8 cellular contexts compared by ENCODE assay signal in the genomic region with DNA sequence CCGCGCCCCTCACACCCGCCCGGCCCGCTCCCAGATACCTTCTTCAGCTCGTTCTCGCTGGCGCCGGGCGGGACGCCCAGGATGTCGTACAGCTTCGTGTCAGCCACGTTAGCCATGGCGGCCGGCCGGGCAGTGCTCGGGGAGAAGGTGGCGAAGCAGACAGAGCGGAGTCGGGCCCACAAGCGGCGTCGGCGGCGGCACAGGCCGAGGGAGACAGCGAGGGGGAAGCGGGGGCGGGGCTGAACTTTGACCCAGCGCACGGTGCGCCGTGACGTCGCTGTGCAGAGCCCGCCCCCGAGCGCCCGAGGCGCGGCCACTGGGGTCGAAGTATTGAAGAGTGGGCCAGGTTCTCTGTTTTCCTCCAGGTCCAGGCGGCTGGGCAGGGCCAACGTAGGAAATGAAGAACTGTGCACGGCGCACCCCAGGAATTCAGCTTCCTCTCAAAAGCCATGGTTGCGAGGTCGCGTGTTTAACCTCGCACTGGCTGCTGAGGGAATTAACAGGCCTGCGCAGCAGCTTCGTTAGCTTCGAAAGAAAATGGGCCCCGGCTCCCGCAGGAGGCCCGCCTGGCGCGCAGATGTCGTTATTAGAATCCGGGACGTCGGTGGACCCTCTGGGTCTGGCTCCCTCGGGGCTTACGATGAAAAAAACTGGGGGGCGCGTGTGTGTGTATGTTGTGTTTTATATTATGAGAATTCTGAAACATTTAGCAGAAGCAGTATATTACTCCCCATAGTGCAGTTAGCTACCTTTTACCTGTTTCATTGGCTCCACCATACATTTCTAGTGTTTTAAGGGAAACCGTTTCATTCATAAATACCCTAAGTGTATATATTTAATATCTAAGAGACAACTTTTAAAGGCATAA. TPM values are rescaled to one million over a fixed set of nuclear protein-coding genes. Genes with fewer than 3 reads are reported as not detected.
DNase-seq lines count a peak whose midpoint lies in the region; FAIRE-seq and TF ChIP-seq lines count a peak whose summit lies in the region.

A gene (minus strand): TSS at position 218 of the 868 bp plus-strand sequence. CDS start 102 bp downstream, at position 116.

- H4K20me1 ChIP-seq in MM.1S (ENCODE audit: insufficient read depth, low read length): peaks cover 15% of the 10 kb centered on the region

- H3K79me2 ChIP-seq in MM.1S (ENCODE audit: low read length): peaks cover 57% of the 10 kb centered on the region

- no peaks in the 10 kb centered on the region for H3K9me3 ChIP-seq in HAP-1
- no peaks in the 10 kb centered on the region for H3K9me3 ChIP-seq in MM.1S (replicated peaks; ENCODE audit: insufficient read depth, low read length)
- H3K9me3 ChIP-seq in SJSA1 (replicated peaks): no peaks in the 10 kb centered on the region
- no peaks in the 10 kb centered on the region for H3K9me3 ChIP-seq in neuronal stem cell (replicated peaks in 1 of 2; ENCODE audit: control insufficient read depth in 2 of 2, insufficient read depth in 1 of 2, low read depth in 1 of 2, low read length in 2 of 2)
- H3K9me3 ChIP-seq in subcutaneous abdominal adipose tissue (ENCODE audit: control insufficient read depth in 5 of 5, low read length in 5 of 5): no peaks in the 10 kb centered on the region

- H3K9me2 ChIP-seq in MM.1S (replicated peaks; ENCODE audit: insufficient read depth, low read length): no peaks in the 10 kb centered on the region

- H3K4me1 ChIP-seq in HAP-1: peaks cover 32% of the 10 kb centered on the region
- peaks cover 21% of the 10 kb centered on the region for H3K4me1 ChIP-seq in MM.1S (ENCODE audit: low read length)
- peaks cover 16% of the 10 kb centered on the region; the same call in 1 of the 2 replicates for H3K4me1 ChIP-seq in SJSA1 (replicated peaks)
- peaks cover 7 to 23% of the 10 kb centered on the region in 2 donors for H3K4me1 ChIP-seq in neuronal stem cell (ENCODE audit: control insufficient read depth in 2 of 2, insufficient read depth in 1 of 2, low read depth in 1 of 2, low read length in 2 of 2)
- peaks cover 4 to 32% (median 28%) of the 10 kb centered on the region in 5 donors for H3K4me1 ChIP-seq in subcutaneous abdominal adipose tissue (ENCODE audit: control insufficient read depth in 5 of 5, insufficient read depth in 5 of 5, low read length in 5 of 5)

- DNase-seq in GDM1 (lab: John Stamatoyannopoulos, UW): peak; percentile 80
- peak; percentile 83 to 95 for DNase-seq in HAP-1 (ENCODE audit: low spot score in 2 of 2)
- peak; percentile 86 for DNase-seq in MM.1S
- DNase-seq in SJSA1 (ENCODE audit: low read depth in 1 of 2, low spot score in 2 of 2): peak; percentile 90 to 91
- DNase-seq in activated naive CD4-positive, alpha-beta T cell (lab: John Stamatoyannopoulos, UW): peak; percentile 83 to 93 (median 89)
- peak; percentile 95 to 96 for DNase-seq in frontal cortex (ENCODE audit: low spot score in 2 of 2)
- DNase-seq in neuronal stem cell (ENCODE audit: low spot score): peak; percentile 88

- H3K36me3 ChIP-seq in HAP-1 (replicated peaks) (peaks cover 25% of the 10 kb centered on the region), MM.1S (replicated peaks; ENCODE audit: insufficient read depth, low read length) (no peaks in the 10 kb centered on the region; the same call in 1 of the 2 replicates), SJSA1 (peaks cover 43% of the 10 kb centered on the region), neuronal stem cell (replicated peaks in 1 of 2; ENCODE audit: control insufficient read depth in 2 of 2, insufficient read depth in 2 of 2, low read length in 2 of 2) (peaks cover 9 to 29% of the 10 kb centered on the region in 2 donors), subcutaneous abdominal adipose tissue (ENCODE audit: control insufficient read depth in 5 of 5, insufficient read depth in 5 of 5, low read length in 5 of 5) (peaks cover 2 to 16% (median 4%) of the 10 kb centered on the region in 5 donors)

- no peak within 1 kb of the TSS for H4K91ac ChIP-seq in neuronal stem cell (ENCODE audit: low read depth, low read length, poor library complexity)

- peak within 1 kb of the TSS; percentile 81 for H2AFZ ChIP-seq in MM.1S (ENCODE audit: low read length)
- peak within 1 kb of the TSS; percentile 90 for H2AFZ ChIP-seq in neuronal stem cell (ENCODE audit: low read length)

- WGBS in neuronal stem cell (ENCODE audit: extremely low coverage in 2 of 2, insufficient read length in 2 of 2, insufficient replicate concordance in 1 of 2), 2 donors: no CpG with 5 or more reads among the region's 68 CpGs

- H3K4me3 ChIP-seq in HAP-1 (peak within 1 kb of the TSS; percentile 94), MM.1S (ENCODE audit: low read length) (peak within 1 kb of the TSS; percentile 97), SJSA1 (peak within 1 kb of the TSS; percentile 96), neuronal stem cell (ENCODE audit: low read length in 2 of 2) (peak within 1 kb of the TSS; percentile 96 to 97), subcutaneous abdominal adipose tissue (ENCODE audit: low read depth in 1 of 5, low read length in 5 of 5) (peak within 1 kb of the TSS; percentile 83 to 93 (median 89))

- no peak within 1 kb of the TSS for H2BK15ac ChIP-seq in neuronal stem cell (ENCODE audit: low read length)

- no peak within 1 kb of the TSS for H3K4ac ChIP-seq in neuronal stem cell (ENCODE audit: low read length)

- H2BK5ac ChIP-seq in neuronal stem cell (ENCODE audit: low read length): peak within 1 kb of the TSS; percentile 7

- H3K27ac ChIP-seq in MM.1S (ENCODE audit: low read length) (peak within 1 kb of the TSS; percentile 84), SJSA1 (peak within 1 kb of the TSS; percentile 79), neuronal stem cell (replicated peaks; ENCODE audit: low read length) (peak within 1 kb of the TSS; percentile 98), subcutaneous abdominal adipose tissue (ENCODE audit: low read depth, low read length) (peak within 1 kb of the TSS; percentile 95)

- peak within 1 kb of the TSS; percentile 89 for H3K9ac ChIP-seq in MM.1S (ENCODE audit: low read length)
- peak within 1 kb of the TSS; percentile 97 for H3K9ac ChIP-seq in neuronal stem cell (ENCODE audit: low read depth, low read length, poor library complexity)
- H3K9ac ChIP-seq in subcutaneous abdominal adipose tissue (ENCODE audit: low read length in 5 of 5): peak within 1 kb of the TSS; percentile 81 to 96 (median 95)

- H4K8ac ChIP-seq in neuronal stem cell (ENCODE audit: low read depth, low read length): peak within 1 kb of the TSS; percentile 92

- H3K23ac ChIP-seq in neuronal stem cell (ENCODE audit: low read depth, low read length, poor library complexity): peak within 1 kb of the TSS; percentile 98

- no peak for TF ChIP-seq CTCF in MM.1S (IDR thresholded peaks at IDR 0.05; ENCODE audit: low read length)

- no peak for FAIRE-seq in frontal cortex (lab: Jason Lieb, UNC)

- peaks cover 4% of the 10 kb centered on the region for H3K79me1 ChIP-seq in neuronal stem cell (ENCODE audit: low read depth, low read length)

- peak within 1 kb of the TSS; percentile 98 for H3K18ac ChIP-seq in neuronal stem cell (ENCODE audit: low read length)

- in situ Hi-C loops in HAP-1 (cut with MboI; ENCODE audit: low sequenced_read_pairs): no loop called here

- H2BK12ac ChIP-seq in neuronal stem cell (ENCODE audit: low read length): no peak within 1 kb of the TSS

- no peaks in the 10 kb centered on the region for H3K27me3 ChIP-seq in HAP-1 (ENCODE audit: low read depth)
- H3K27me3 ChIP-seq in MM.1S (replicated peaks; ENCODE audit: insufficient read depth, low read length): no peaks in the 10 kb centered on the region
- 0 out of 2 replicates have a peak, but pooled peaks cover 3% of the 10 kb centered on the region for H3K27me3 ChIP-seq in SJSA1 (replicated peaks)
- H3K27me3 ChIP-seq in neuronal stem cell (ENCODE audit: control insufficient read depth in 3 of 3, insufficient read depth in 3 of 3, low read depth in 1 of 3, low read length in 3 of 3): no peaks in the 10 kb centered on the region
- H3K27me3 ChIP-seq in subcutaneous abdominal adipose tissue (ENCODE audit: control insufficient read depth in 5 of 5, insufficient read depth in 4 of 5, low read length in 5 of 5): no peaks in the 10 kb centered on the region

- H3F3A ChIP-seq in MM.1S (ENCODE audit: insufficient read depth, low read length): peaks cover 10% of the 10 kb centered on the region

- H2AK5ac ChIP-seq in neuronal stem cell (ENCODE audit: low read depth, low read length): peak within 1 kb of the TSS; percentile 74

- peak within 1 kb of the TSS; percentile 38 for H3K14ac ChIP-seq in neuronal stem cell (ENCODE audit: low read length)

- peak within 1 kb of the TSS; percentile 67 for H2BK120ac ChIP-seq in neuronal stem cell (ENCODE audit: low read depth, low read length)

- H3K4me2 ChIP-seq in MM.1S (ENCODE audit: low read depth, low read length) (peak within 1 kb of the TSS; percentile 95), neuronal stem cell (ENCODE audit: insufficient read depth, low read length, poor library complexity, severe bottlenecking) (peak within 1 kb of the TSS; percentile 66)

RNA-seq across cellular contexts. Expression of the gene that starts here (rescaled TPM):
- 86.8 and 91.1 TPM in 2 replicates for total RNA-seq in SJSA1 (2014; rRNA removed; shearing (Covaris generic))
- 128 TPM for total RNA-seq in frontal cortex
- polyA plus RNA-seq in neuronal stem cell (2013, experiment 1 of 2): 38.1 TPM
- 38.0 TPM for polyA plus RNA-seq in neuronal stem cell (2013, experiment 2 of 2)

Comparison
In these comparisons a context has a peak if more than half of its experiments do, and no peak if none do; other contexts are left out.
1. Peak in every context shown above with its lines: DNase-seq, H3K4me3 ChIP-seq and H3K27ac ChIP-seq.